11 cellular contexts compared by ENCODE assay signal in genomic region chr12:124454352-124454725, GRCh38.
DNase-seq lines count a peak whose midpoint lies in the region; ATAC-seq and TF ChIP-seq lines count a peak whose summit lies in the region.
"Had no signal": no experiment of that assay in that cellular context is flagged by ENCODE, and none has a peak within 500 bp of the region (broad histone marks: within the 10 kb centered on the region; RNA-seq: fewer than 3 reads in every experiment).

No MANE protein-coding gene starts in this region.

- no peaks in the 10 kb centered on the region for H3K9me2 ChIP-seq in HCT116 (ENCODE audit: insufficient read depth)

- no peak for TF ChIP-seq RAD21 in HCT116 (IDR thresholded peaks at IDR 0.05; ENCODE audit: low read depth)

- no peaks in the 10 kb centered on the region for H3K9me3 Mint-ChIP-seq in activated B cell treated with CpG ODN at 0.5 μM for 24 hours
- H3K9me3 Mint-ChIP-seq: stimulated activated naive CD8-positive, alpha-beta T cell treated with anti-CD3 and anti-CD28 coated beads, Interleukin-15, Interleukin-2, amounts not matched to agents 100 ng/mL and 50 ng/mL, for 24 hours had no signal

- no peak for TF ChIP-seq CTCF in HCT116 (IDR thresholded peaks at IDR 0.05 in 2 of 3, conservative IDR thresholded peaks at IDR 0.05 in 1 of 3; ENCODE audit: borderline replicate concordance in 1 of 3, insufficient read depth in 1 of 3, low read depth in 2 of 3, low read length in 2 of 3)
- no peak for TF ChIP-seq CTCF in activated B cell treated with CpG ODN at 0.5 μM for 24 hours (IDR thresholded peaks at IDR 0.05)
- TF ChIP-seq CTCF in smooth muscle cell (IDR thresholded peaks at IDR 0.05; ENCODE audit: borderline replicate concordance, insufficient read depth, poor library complexity, severe bottlenecking): no peak

- no TSS peak for BruUV-seq in HCT116 (replicated peaks; lab: Mats Ljungman, UMichigan)

- CTCF ChIA-PET in HCT116 (lab: Charles Lee) (interaction anchor here (1.2 kb wide), 1 partner anchor 55 kb away, joined by 4 read pairs; no protein-coding TSS in a partner anchor), activated B cell treated with CpG ODN at 0.5 μM for 24 hours (lab: Charles Lee) (interaction anchor here (4.8 kb wide), 1 partner anchor 11 kb away, joined by 24 read pairs; no protein-coding TSS in a partner anchor)

- peaks cover 2% of the 10 kb centered on the region for H3F3A ChIP-seq in smooth muscle cell (ENCODE audit: low read depth)

- POLR2A ChIA-PET in HCT116 (lab: Charles Lee) (no interaction called here), activated B cell treated with CpG ODN at 0.5 μM for 24 hours (lab: Charles Lee) (interaction anchor here (0.9 to 5.3 kb wide), 6 partner anchors 11 to 155 kb away, joined by 3 to 62 read pairs (median 14); no protein-coding TSS in a partner anchor)

- peaks cover 22% of the 10 kb centered on the region for H3K36me3 Mint-ChIP-seq in activated B cell treated with CpG ODN at 0.5 μM for 24 hours (ENCODE audit: low read depth)

- peak overlapping the region; percentile 69 for H3K4me3 Mint-ChIP-seq in activated B cell treated with CpG ODN at 0.5 μM for 24 hours

- H3K9ac ChIP-seq in HCT116 (ENCODE audit: low read length): no peak overlapping the region
- peak overlapping the region; percentile 14 for H3K9ac ChIP-seq in smooth muscle cell (ENCODE audit: low read depth)

- H3K9me3 ChIP-seq in HCT116 (ENCODE audit: control insufficient read depth in 1 of 2, insufficient read depth in 1 of 2, low read depth in 1 of 2, low read length in 2 of 2): no peaks in the 10 kb centered on the region
- no peaks in the 10 kb centered on the region for H3K9me3 ChIP-seq in smooth muscle cell (replicated peaks; ENCODE audit: low read depth)

- H3K79me2 ChIP-seq in HCT116 (ENCODE audit: insufficient read depth, low read length) (no peaks in the 10 kb centered on the region), smooth muscle cell (ENCODE audit: low read depth) (peaks cover 30% of the 10 kb centered on the region)

- RAD21 ChIA-PET in HCT116 (lab: Charles Lee; ENCODE audit: low non-redundant PET in 1 of 2, low total read pairs in 2 of 2, uncharacterized antibody in 2 of 2, unreplicated experiment in 2 of 2): no interaction called here

- no peaks in the 10 kb centered on the region; a peak in 1 of 4 replicates for H3K36me3 ChIP-seq in HCT116 (ENCODE audit: control insufficient read depth in 1 of 2, insufficient read depth in 2 of 2, low read length in 2 of 2)
- no peaks in the 10 kb centered on the region for H3K36me3 ChIP-seq in smooth muscle cell (ENCODE audit: low read depth)

- H4K20me1 ChIP-seq in HCT116 (ENCODE audit: insufficient read depth) (peaks cover 7% of the 10 kb centered on the region; the same call in 1 of the 2 replicates), smooth muscle cell (ENCODE audit: low read depth) (peaks cover 100% of the 10 kb centered on the region)

- peak overlapping the region; percentile 76 for H3K27ac Mint-ChIP-seq in activated B cell treated with CpG ODN at 0.5 μM for 24 hours

- DNase-seq in HCT116 (ENCODE audit: low read depth, low spot score): no peak
- no peak for DNase-seq in activated B cell treated with CpG ODN at 0.5 μM for 24 hours
- DNase-seq in left ventricle myocardium superior: peak; percentile 36
- DNase-seq in smooth muscle cell (lab: John Stamatoyannopoulos, UW; ENCODE audit: unreplicated experiment): no peak
- DNase-seq in stimulated activated CD4-positive, alpha-beta T cell treated with anti-CD3 and anti-CD28 coated beads, Interleukin-4, amount 100 ng/mL, for 4 hours: no peak
- no peak for DNase-seq in activated CD4-positive, CD25-positive, alpha-beta regulatory T cell (lab: John Stamatoyannopoulos, UW)
- no peak for DNase-seq in SIG-M5 (lab: John Stamatoyannopoulos, UW)
- DNase-seq in posterior vena cava (ENCODE audit: low spot score): no peak
- DNase-seq: activated CD4-positive, alpha-beta T cell treated with anti-CD3 and anti-CD28 coated beads, Interleukin-2, amount 50 U/mL, for 4 hours; NK-92 treated with Interleukin-12 subunit alpha and Interleukin-12 subunit beta, amount 100 ng/mL, for 24 hours had no signal

- intact Hi-C loops in HCT116 (cut with micrococcal nuclease): no loop called here
- intact Hi-C loops in activated B cell treated with CpG ODN at 0.5 μM for 24 hours (cut with micrococcal nuclease): loop anchor here (10.0 kb wide), 1 partner anchor 540 kb away; the partner anchor contains the start of gene BRI3BP
- intact Hi-C loops in left ventricle myocardium superior (cut with micrococcal nuclease): no loop called here
- intact Hi-C loops in posterior vena cava (cut with DNase I): loop anchor here in 1 of 2 donors (2.0 kb wide), 1 partner anchor 14 kb away; no protein-coding TSS in a partner anchor

- H2AFZ ChIP-seq in HCT116 (ENCODE audit: low read depth, low read length, poor library complexity, severe bottlenecking) (no peak overlapping the region), smooth muscle cell (ENCODE audit: low read depth) (no peak overlapping the region)

- H3K4me1 ChIP-seq in HCT116 (ENCODE audit: control insufficient read depth in 1 of 2, insufficient read depth in 2 of 2, low read length in 2 of 2): peaks cover 19 to 32% of the 10 kb centered on the region in 2 experiments
- peaks cover 12% of the 10 kb centered on the region for H3K4me1 ChIP-seq in smooth muscle cell (ENCODE audit: low read depth)

- H3K27me3 Mint-ChIP-seq in activated B cell treated with CpG ODN at 0.5 μM for 24 hours: no peaks in the 10 kb centered on the region
- H3K27me3 Mint-ChIP-seq: stimulated activated naive CD8-positive, alpha-beta T cell treated with anti-CD3 and anti-CD28 coated beads, Interleukin-15, Interleukin-2, amounts not matched to agents 100 ng/mL and 50 ng/mL, for 24 hours had no signal

- H3K4me3 ChIP-seq in HCT116 (replicated peaks in 1 of 2; ENCODE audit: low read depth in 1 of 2, low read length in 2 of 2) (peak overlapping the region in 1 of 2 experiments; percentile 38; a peak in 1 of 4 replicates), smooth muscle cell (no peak overlapping the region)

- H3K27ac ChIP-seq in HCT116 (ENCODE audit: low read depth, low read length) (peak overlapping the region; percentile 81), smooth muscle cell (ENCODE audit: low read depth) (peak overlapping the region; percentile 51)

- H3K27me3 ChIP-seq in HCT116 (ENCODE audit: insufficient read depth, low read length): no peaks in the 10 kb centered on the region
- no peaks in the 10 kb centered on the region for H3K27me3 ChIP-seq in smooth muscle cell (ENCODE audit: low read depth)

- no peak for TF ChIP-seq POLR2A in HCT116 (IDR thresholded peaks at IDR 0.05; ENCODE audit: borderline replicate concordance, extremely low read depth, insufficient read depth, insufficient read length)

- H3K4me2 ChIP-seq in HCT116 (ENCODE audit: low read length) (peak overlapping the region; percentile 81), smooth muscle cell (no peak overlapping the region)

- 88% methylated on average over 11 of the region's 11 CpGs for WGBS in smooth muscle cell (ENCODE audit: low lambda C conversion rate)

- peaks cover 78% of the 10 kb centered on the region for H3K4me1 Mint-ChIP-seq in activated B cell treated with CpG ODN at 0.5 μM for 24 hours

- ATAC-seq in HCT116 (no peak), activated B cell treated with CpG ODN at 0.5 μM for 24 hours (ENCODE audit: low read depth) (no peak), left ventricle myocardium superior (no peak)

TF ChIP-seq in HCT116, 20 proteins besides CTCF, POLR2A, EP300 and RAD21:
- TF ChIP-seq EGR1 (IDR thresholded peaks at IDR 0.05; ENCODE audit: low read depth): no peak
TF ChIP-seq in HCT116: peak in this region for 0.
